In the genomic region with DNA sequence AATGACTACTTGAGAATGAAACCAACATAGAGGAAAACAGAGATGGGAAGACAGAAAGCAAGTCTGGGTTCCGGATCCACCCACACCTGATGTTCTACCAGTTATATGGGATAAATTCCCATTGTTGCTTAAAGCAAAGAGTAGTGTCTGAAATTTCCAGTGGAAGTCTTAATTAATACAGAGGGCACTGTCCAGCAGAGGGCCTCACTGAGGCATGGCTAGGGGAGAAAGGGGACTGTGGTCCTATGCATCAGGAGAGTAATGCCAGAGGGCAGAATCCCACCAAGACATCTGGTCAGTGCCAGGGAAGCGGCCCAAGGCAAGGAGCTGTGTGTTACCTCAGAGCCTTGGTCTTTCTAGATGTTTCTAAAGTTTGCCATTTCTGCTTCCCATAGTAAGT, we compare ENCODE assay signal across 15 cellular contexts. TPM values are rescaled to one million over a fixed set of nuclear protein-coding genes. Genes with fewer than 3 reads are reported as not detected.
DNase-seq lines count a peak whose midpoint lies in the region; ATAC-seq, FAIRE-seq and TF ChIP-seq lines count a peak whose summit lies in the region.
"Had no signal": no experiment of that assay in that cellular context is flagged by ENCODE, and none has a peak within 500 bp of the region (broad histone marks: within the 10 kb centered on the region; RNA-seq: fewer than 3 reads in every experiment).

No MANE protein-coding gene starts in this region.

- peak; percentile 57 to 71 (median 66) for TF ChIP-seq CTCF in H1 (IDR thresholded peaks at IDR 0.05; ENCODE audit: control extremely low read depth in 1 of 3, insufficient read depth in 1 of 3, low read depth in 1 of 3, low read length in 3 of 3)
- TF ChIP-seq CTCF in smooth muscle cell (IDR thresholded peaks at IDR 0.05; ENCODE audit: borderline replicate concordance, insufficient read depth, poor library complexity, severe bottlenecking): peak; percentile 19

- H2AK5ac ChIP-seq in H1 (ENCODE audit: low read depth, low read length): no peak overlapping the region

- H2BK20ac ChIP-seq in H1 (ENCODE audit: low read length): no peak overlapping the region

- no peak overlapping the region for H3K4ac ChIP-seq in H1 (replicated peaks; ENCODE audit: insufficient read length, low read depth, low read length)

- H3K56ac ChIP-seq in H1 (replicated peaks; ENCODE audit: insufficient read length, low read depth, low read length): no peak overlapping the region

- H3K79me2 ChIP-seq in Karpas-422 (ENCODE audit: low read length) (no peaks in the 10 kb centered on the region), H1 (ENCODE audit: control insufficient read depth in 1 of 2, insufficient read depth in 2 of 2, low read length in 2 of 2) (no peaks in the 10 kb centered on the region), smooth muscle cell (ENCODE audit: low read depth) (no peaks in the 10 kb centered on the region)

- TF ChIP-seq EP300 in H1 (IDR thresholded peaks at IDR 0.05; ENCODE audit: borderline replicate concordance in 1 of 2, low read depth in 2 of 2, low read length in 2 of 2): no peak

- no peaks in the 10 kb centered on the region for H3F3A ChIP-seq in smooth muscle cell (ENCODE audit: low read depth)

- H2BK15ac ChIP-seq in H1 (ENCODE audit: low read length): no peak overlapping the region

- no peak overlapping the region for H3K9ac ChIP-seq in Karpas-422 (ENCODE audit: low read length)
- H3K9ac ChIP-seq in H1 (replicated peaks in 1 of 4; ENCODE audit: extremely low read depth in 1 of 4, low read depth in 3 of 4, low read length in 3 of 4): no peak overlapping the region
- H3K9ac ChIP-seq in smooth muscle cell (ENCODE audit: low read depth): no peak overlapping the region

- H3K36me3 ChIP-seq in Karpas-422 (ENCODE audit: insufficient read depth, low read length): no peaks in the 10 kb centered on the region
- no peaks in the 10 kb centered on the region for H3K36me3 ChIP-seq in H1 (ENCODE audit: control insufficient read depth in 2 of 4, insufficient read depth in 4 of 4, low read length in 3 of 4)
- H3K36me3 ChIP-seq in smooth muscle cell (ENCODE audit: low read depth): no peaks in the 10 kb centered on the region
- H3K36me3 ChIP-seq: tibial nerve had no signal

- H2BK120ac ChIP-seq in H1 (replicated peaks; ENCODE audit: low read depth, low read length): no peak overlapping the region

- no peak overlapping the region for H3K4me3 ChIP-seq in Karpas-422 (ENCODE audit: low read length)
- H3K4me3 ChIP-seq in H1 (ENCODE audit: extremely low read depth in 1 of 4, insufficient read depth in 2 of 4, low read depth in 3 of 4, low read length in 4 of 4): no peak overlapping the region
- H3K4me3 ChIP-seq in smooth muscle cell: no peak overlapping the region
- H3K4me3 ChIP-seq: tibial nerve had no signal

- POLR2A ChIA-PET in H1 (lab: Charles Lee; ENCODE audit: partially characterized antibody): interaction anchor here (0.9 kb wide), 1 partner anchor 23 kb away, joined by 3 read pairs; no protein-coding TSS in a partner anchor

- WGBS in H1 (ENCODE audit: extremely low coverage in 1 of 2, insufficient coverage in 1 of 2, insufficient read length in 1 of 2, insufficient replicate concordance in 2 of 2, low coverage in 1 of 2, low lambda C conversion rate in 2 of 2, missing lambda C conversion rate in 1 of 2), 2 experiments: 73% methylated on average over 2 of the region's 2 CpGs; no CpG with 5 or more reads in 1 of the 2 experiments
- 36% methylated on average over 2 of the region's 2 CpGs for WGBS in smooth muscle cell (ENCODE audit: low lambda C conversion rate)

- TF ChIP-seq RAD21 in H1 (IDR thresholded peaks at IDR 0.05 in 1 of 2, conservative IDR thresholded peaks at IDR 0.05 in 1 of 2; ENCODE audit: low read depth in 2 of 2, low read length in 2 of 2): peak; percentile 53 to 64

- no peak overlapping the region for H3K27ac ChIP-seq in Karpas-422 (ENCODE audit: low read length)
- H3K27ac ChIP-seq in H1 (ENCODE audit: low read depth, low read length): no peak overlapping the region
- no peak overlapping the region for H3K27ac ChIP-seq in smooth muscle cell (ENCODE audit: low read depth)
- H3K27ac ChIP-seq: tibial nerve had no signal

- no peak for ATAC-seq in HG02884 (IDR thresholded peaks at IDR 0.05; ENCODE audit: unreplicated experiment)

- H3K9me2 ChIP-seq in Karpas-422 (replicated peaks; ENCODE audit: insufficient read depth, low read length): no peaks in the 10 kb centered on the region

- no peak overlapping the region for H4K5ac ChIP-seq in H1 (ENCODE audit: insufficient read length, low read depth, low read length)

- no peak overlapping the region for H4K91ac ChIP-seq in H1 (replicated peaks; ENCODE audit: insufficient read length, low read length)

- DNase-seq in NCI-H748 (lab: John Stamatoyannopoulos, UW; ENCODE audit: unreplicated experiment) (peak; percentile 24), NCI-H748 treated with DMSO at 0.1 percent for 48 hours (lab: John Stamatoyannopoulos, UW) (no peak), Karpas-422 (peak; percentile 56), H1 (ENCODE audit: low read depth in 1 of 2, low spot score in 2 of 2) (peak in 1 of 2 experiments; percentile 59), smooth muscle cell (lab: John Stamatoyannopoulos, UW; ENCODE audit: unreplicated experiment) (no peak), cerebellar nuclear complex (lab: John Stamatoyannopoulos, UW) (no peak), NCI-H2029 treated with DMSO at 0.1 percent for 48 hours (lab: John Stamatoyannopoulos, UW) (no peak)
- DNase-seq: activated naive CD4-positive, alpha-beta T cell treated with Interleukin-2 at 50 U/mL for 16 hours had no signal

- no peak overlapping the region for H3K14ac ChIP-seq in H1 (ENCODE audit: insufficient read length)

- H3K4me1 ChIP-seq in Karpas-422 (ENCODE audit: low read length) (no peaks in the 10 kb centered on the region), H1 (replicated peaks in 1 of 4; ENCODE audit: control insufficient read depth in 3 of 4, insufficient read depth in 4 of 4, low read length in 3 of 4) (no peaks in the 10 kb centered on the region), smooth muscle cell (ENCODE audit: low read depth) (no peaks in the 10 kb centered on the region)
- H3K4me1 ChIP-seq: tibial nerve had no signal

- no peak for FAIRE-seq in H1 (lab: Jason Lieb, UNC)

- no peak overlapping the region for H3K23ac ChIP-seq in H1 (ENCODE audit: insufficient read length)

- CTCF ChIA-PET in H1 (lab: Charles Lee; ENCODE audit: partially characterized antibody): interaction anchor here (0.6 to 10.6 kb wide), 16 partner anchors 9 to 462 kb away, joined by 3 to 114 read pairs (median 4); no protein-coding TSS in a partner anchor

- H4K20me1 ChIP-seq in Karpas-422 (ENCODE audit: insufficient read depth, low read depth, low read length) (no peaks in the 10 kb centered on the region), H1 (replicated peaks in 1 of 2; ENCODE audit: control insufficient read depth in 1 of 2, insufficient read depth in 2 of 2, low read length in 2 of 2) (no peaks in the 10 kb centered on the region), smooth muscle cell (ENCODE audit: low read depth) (no peaks in the 10 kb centered on the region)

- H2BK12ac ChIP-seq in H1 (ENCODE audit: low read depth, low read length): no peak overlapping the region

- H3K79me1 ChIP-seq in H1 (ENCODE audit: low read depth, low read length): no peaks in the 10 kb centered on the region

- H2BK5ac ChIP-seq in H1 (ENCODE audit: low read depth, low read length): no peak overlapping the region

- no peak overlapping the region for H4K8ac ChIP-seq in H1 (ENCODE audit: extremely low read depth, insufficient read depth, low read length)

- H2AFZ ChIP-seq in Karpas-422 (ENCODE audit: low read length) (no peak overlapping the region), H1 (ENCODE audit: low read length) (no peak overlapping the region), smooth muscle cell (ENCODE audit: low read depth) (no peak overlapping the region)

- no peak overlapping the region for H3K18ac ChIP-seq in H1 (ENCODE audit: extremely low read depth, low read length)

- H3K27me3 ChIP-seq in Karpas-422 (ENCODE audit: low read length) (no peaks in the 10 kb centered on the region), H1 (replicated peaks in 1 of 4; ENCODE audit: control insufficient read depth in 3 of 4, extremely low read depth in 1 of 4, insufficient read depth in 3 of 4, low read length in 3 of 4) (no peaks in the 10 kb centered on the region), smooth muscle cell (ENCODE audit: low read depth) (peaks cover 3% of the 10 kb centered on the region)
- H3K27me3 ChIP-seq: tibial nerve had no signal

- TF ChIP-seq POLR2A in H1 (IDR thresholded peaks at IDR 0.05; ENCODE audit: control extremely low read depth in 1 of 2, low read depth in 2 of 2, low read length in 2 of 2): no peak

- H3K4me2 ChIP-seq in Karpas-422 (ENCODE audit: low read depth, low read length, poor library complexity, severe bottlenecking) (no peak overlapping the region), H1 (ENCODE audit: insufficient read depth in 1 of 2, low read depth in 2 of 2, low read length in 2 of 2) (no peak overlapping the region), smooth muscle cell (no peak overlapping the region)

- H3K9me3 ChIP-seq in Karpas-422 (ENCODE audit: low read length): no peaks in the 10 kb centered on the region
- H3K9me3 ChIP-seq in H1 (ENCODE audit: insufficient read depth in 2 of 2, low read depth in 1 of 2, low read length in 1 of 2): peaks cover 8 to 11% of the 10 kb centered on the region in 2 experiments; a peak in 2 of 4 replicates
- no peaks in the 10 kb centered on the region for H3K9me3 ChIP-seq in smooth muscle cell (replicated peaks; ENCODE audit: low read depth)
- H3K9me3 ChIP-seq: tibial nerve had no signal

- no peaks in the 10 kb centered on the region for H3K23me2 ChIP-seq in H1 (ENCODE audit: low read depth, low read length)

RNA-seq across cellular contexts. Expression of a gene that starts 7.5 kb away (rescaled TPM):
- not detected in 2 replicates for total RNA-seq in Karpas-422 (2014; rRNA removed; shearing (Covaris generic); ENCODE audit: low replicate concordance)
- not detected in 2 replicates for total RNA-seq in H1 (2021; fragmentation: NEBNext Ultra II Directional; extraction: Animal tissue kit (Norgen Biotek cat#: 25700))
- polyA plus RNA-seq in H1 (2011; rRNA removed) (not detected in 2 replicates), smooth muscle cell (not detected in 2 replicates)
- polyA plus RNA-seq in H1 (2011; cell fraction: cytosol; rRNA removed): not detected
- polyA plus RNA-seq in H1 (2011; cell fraction: nucleus; rRNA removed): not detected
- polyA plus RNA-seq in H1 (2012, experiment 1 of 2): not detected in 4 replicates
- not detected for polyA plus RNA-seq in H1 (2012, experiment 2 of 2)
- not detected for polyA plus RNA-seq in H1 (2013, experiment 1 of 2)
- not detected for polyA plus RNA-seq in H1 (2013, experiment 2 of 2)
- not detected in 2 replicates for polyA minus RNA-seq in H1 (2011; rRNA and poly(A)+ RNA removed)
- polyA minus RNA-seq in H1 (2011; cell fraction: cytosol; rRNA and poly(A)+ RNA removed): not detected
- not detected for polyA minus RNA-seq in H1 (2011; cell fraction: nucleus; rRNA and poly(A)+ RNA removed)
- total RNA-seq in smooth muscle cell: not detected in 2 replicates
- total RNA-seq: activated CD8-positive, alpha-beta memory T cell treated with anti-CD3 and anti-CD28 coated beads for 36 hours; M059J; omental fat pad; RPMI7951; tibial nerve had no signal
- polyA plus RNA-seq: esophagus had no signal

RNA-seq across cellular contexts. Expression of a gene that starts 32.7 kb away (rescaled TPM):
- not detected in 2 replicates for total RNA-seq in Karpas-422 (2014; rRNA removed; shearing (Covaris generic); ENCODE audit: low replicate concordance)
- not detected in 2 replicates for total RNA-seq in H1 (2021; fragmentation: NEBNext Ultra II Directional; extraction: Animal tissue kit (Norgen Biotek cat#: 25700))
- polyA plus RNA-seq in H1 (2011; rRNA removed) (not detected in 2 replicates), smooth muscle cell (not detected in 2 replicates)
- not detected for polyA plus RNA-seq in H1 (2011; cell fraction: cytosol; rRNA removed)
- polyA plus RNA-seq in H1 (2011; cell fraction: nucleus; rRNA removed): not detected
- polyA plus RNA-seq in H1 (2012, experiment 1 of 2): not detected in 4 replicates
- not detected for polyA plus RNA-seq in H1 (2012, experiment 2 of 2)
- not detected for polyA plus RNA-seq in H1 (2013, experiment 1 of 2)
- polyA plus RNA-seq in H1 (2013, experiment 2 of 2): not detected
- 1.2 TPM in 1 of 2 replicates, not detected in the other for polyA minus RNA-seq in H1 (2011; rRNA and poly(A)+ RNA removed)
- polyA minus RNA-seq in H1 (2011; cell fraction: cytosol; rRNA and poly(A)+ RNA removed): not detected
- polyA minus RNA-seq in H1 (2011; cell fraction: nucleus; rRNA and poly(A)+ RNA removed): not detected
- total RNA-seq in smooth muscle cell: not detected in 2 replicates
- total RNA-seq: activated CD8-positive, alpha-beta memory T cell treated with anti-CD3 and anti-CD28 coated beads for 36 hours; M059J; RPMI7951 had no signal

RNA-seq across cellular contexts. Expression of a gene that starts 44.5 kb away (rescaled TPM):
- total RNA-seq in Karpas-422 (2014; rRNA removed; shearing (Covaris generic); ENCODE audit: low replicate concordance): not detected in 2 replicates
- not detected in 2 replicates for total RNA-seq in H1 (2021; fragmentation: NEBNext Ultra II Directional; extraction: Animal tissue kit (Norgen Biotek cat#: 25700))
- polyA plus RNA-seq in H1 (2011; rRNA removed): not detected in 2 replicates
- not detected for polyA plus RNA-seq in H1 (2011; cell fraction: cytosol; rRNA removed)
- polyA plus RNA-seq in H1 (2011; cell fraction: nucleus; rRNA removed): not detected
- not detected in 4 replicates for polyA plus RNA-seq in H1 (2012, experiment 1 of 2)
- not detected for polyA plus RNA-seq in H1 (2012, experiment 2 of 2)
- not detected for polyA plus RNA-seq in H1 (2013, experiment 1 of 2)
- not detected for polyA plus RNA-seq in H1 (2013, experiment 2 of 2)
- not detected in 2 replicates for polyA minus RNA-seq in H1 (2011; rRNA and poly(A)+ RNA removed)
- not detected for polyA minus RNA-seq in H1 (2011; cell fraction: cytosol; rRNA and poly(A)+ RNA removed)
- polyA minus RNA-seq in H1 (2011; cell fraction: nucleus; rRNA and poly(A)+ RNA removed): not detected
- not detected in 2 replicates for total RNA-seq in smooth muscle cell
- not detected in 2 replicates for polyA plus RNA-seq in smooth muscle cell
- total RNA-seq: activated CD8-positive, alpha-beta memory T cell treated with anti-CD3 and anti-CD28 coated beads for 36 hours; M059J; omental fat pad; RPMI7951; tibial nerve had no signal

RNA-seq across cellular contexts. Expression of a gene that starts 49.3 kb away (rescaled TPM):
- not detected in 2 replicates for total RNA-seq in Karpas-422 (2014; rRNA removed; shearing (Covaris generic); ENCODE audit: low replicate concordance)
- total RNA-seq in H1 (2021; fragmentation: NEBNext Ultra II Directional; extraction: Animal tissue kit (Norgen Biotek cat#: 25700)): not detected in 2 replicates
- polyA plus RNA-seq in H1 (2011; rRNA removed) (not detected in 2 replicates), smooth muscle cell (not detected in 2 replicates)
- not detected for polyA plus RNA-seq in H1 (2011; cell fraction: cytosol; rRNA removed)
- polyA plus RNA-seq in H1 (2011; cell fraction: nucleus; rRNA removed): not detected
- polyA plus RNA-seq in H1 (2012, experiment 1 of 2): not detected in 4 replicates
- polyA plus RNA-seq in H1 (2012, experiment 2 of 2): not detected
- polyA plus RNA-seq in H1 (2013, experiment 1 of 2): not detected
- polyA plus RNA-seq in H1 (2013, experiment 2 of 2): not detected
- not detected in 2 replicates for polyA minus RNA-seq in H1 (2011; rRNA and poly(A)+ RNA removed)
- not detected for polyA minus RNA-seq in H1 (2011; cell fraction: cytosol; rRNA and poly(A)+ RNA removed)
- polyA minus RNA-seq in H1 (2011; cell fraction: nucleus; rRNA and poly(A)+ RNA removed): not detected
- total RNA-seq in smooth muscle cell: not detected in 2 replicates
- total RNA-seq: activated CD8-positive, alpha-beta memory T cell treated with anti-CD3 and anti-CD28 coated beads for 36 hours; RPMI7951 had no signal

Comparison
In these comparisons a context has a peak if more than half of its experiments do, and no peak if none do; other contexts are left out.
1. DNase-seq: peak in NCI-H748 (single experiment) and Karpas-422 (single experiment); none in NCI-H748 treated with DMSO at 0.1 percent for 48 hours (single experiment), smooth muscle cell (single experiment), cerebellar nuclear complex (0 of 2) and NCI-H2029 treated with DMSO at 0.1 percent for 48 hours (single experiment).